Comparison of ENCODE assay signal across 9 cellular contexts in the genomic region with DNA sequence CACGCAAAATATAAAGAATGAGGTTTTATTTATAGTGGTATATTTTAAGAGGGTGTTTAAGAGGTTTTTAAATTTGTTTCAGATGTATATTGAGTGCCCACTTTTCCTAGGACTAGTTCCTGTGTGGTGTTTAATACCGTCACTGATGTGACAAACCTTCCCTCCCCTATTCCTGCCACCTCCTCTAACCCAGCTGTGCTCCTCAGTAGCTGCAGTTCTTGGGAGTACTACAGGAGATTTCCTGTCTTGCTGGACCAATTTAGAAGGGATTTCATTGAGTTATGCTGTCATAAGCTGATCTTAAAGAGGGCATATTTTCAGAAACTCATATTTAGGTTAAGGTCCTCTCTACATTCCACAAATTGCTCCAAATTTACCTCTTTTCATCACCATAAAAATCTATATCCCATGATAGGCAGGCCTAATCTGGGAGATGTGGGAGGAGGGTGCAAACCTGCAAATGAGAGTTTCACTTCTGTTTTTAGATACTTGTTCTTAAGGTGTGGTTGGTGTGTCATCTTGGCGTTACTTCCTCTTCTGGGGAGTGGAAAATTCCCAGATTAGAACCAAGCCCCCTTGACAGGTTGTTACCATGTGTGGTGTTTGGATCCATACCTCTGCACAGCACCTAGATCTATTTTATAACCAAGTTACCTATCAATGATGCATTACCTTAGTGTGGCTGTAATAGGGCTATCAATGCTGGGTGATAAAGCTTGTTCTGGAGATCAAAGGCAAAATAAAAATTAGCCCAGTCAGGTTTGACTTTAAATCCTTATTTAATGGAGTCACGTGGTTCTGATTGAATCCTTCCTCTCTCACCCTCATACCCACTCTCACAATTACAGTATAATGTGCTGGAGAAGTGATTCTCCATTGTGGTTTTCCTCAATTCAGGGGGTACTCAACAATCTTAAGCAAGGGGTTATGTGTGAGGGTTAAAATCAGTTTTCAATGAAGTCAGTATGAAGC.
DNase-seq lines count a peak whose midpoint lies in the region; ATAC-seq lines count a peak whose summit lies in the region.
"Had no signal": no experiment of that assay in that cellular context is flagged by ENCODE, and none has a peak within 500 bp of the region (broad histone marks: within the 10 kb centered on the region; RNA-seq: fewer than 3 reads in every experiment).

No MANE protein-coding gene starts in this region.

- peaks cover 4% of the 10 kb centered on the region for H3K36me3 Mint-ChIP-seq in activated naive CD8-positive, alpha-beta T cell treated with anti-CD3 and anti-CD28 coated beads for 36 hours

- H3K4me1 Mint-ChIP-seq in activated naive CD8-positive, alpha-beta T cell treated with anti-CD3 and anti-CD28 coated beads for 36 hours: peaks cover 11% of the 10 kb centered on the region

- intact Hi-C loops in posterior vena cava (cut with DNase I): no loop called here

- H3K4me3 Mint-ChIP-seq in activated naive CD8-positive, alpha-beta T cell treated with anti-CD3 and anti-CD28 coated beads for 36 hours: no peak overlapping the region

- H3K9me3 Mint-ChIP-seq in activated naive CD8-positive, alpha-beta T cell treated with anti-CD3 and anti-CD28 coated beads for 36 hours: peaks cover 14% of the 10 kb centered on the region

- no peak overlapping the region for H3K27ac Mint-ChIP-seq in activated naive CD8-positive, alpha-beta T cell treated with anti-CD3 and anti-CD28 coated beads for 36 hours

- ATAC-seq in GM18498 (IDR thresholded peaks at IDR 0.05; ENCODE audit: unreplicated experiment) (peak; percentile 95), GM21423 (IDR thresholded peaks at IDR 0.05; ENCODE audit: unreplicated experiment) (peak; percentile 97), HG03354 (IDR thresholded peaks at IDR 0.05; ENCODE audit: poor library complexity, severe bottlenecking, unreplicated experiment) (peak; percentile 95)

- DNase-seq in activated naive CD8-positive, alpha-beta T cell treated with anti-CD3 and anti-CD28 coated beads for 36 hours: peak; percentile 29
- DNase-seq in AML-193 (lab: John Stamatoyannopoulos, UW): no peak
- DNase-seq in NK-92 treated with Interleukin-12 subunit alpha and Interleukin-12 subunit beta, amount 100 ng/mL, for 24 hours (lab: John Stamatoyannopoulos, UW): no peak
- no peak for DNase-seq in HCEC 1CT
- no peak for DNase-seq in posterior vena cava (ENCODE audit: low spot score)
- DNase-seq: DMS79 had no signal

- peaks cover 17% of the 10 kb centered on the region for H3K27me3 Mint-ChIP-seq in activated naive CD8-positive, alpha-beta T cell treated with anti-CD3 and anti-CD28 coated beads for 36 hours
